In the genomic region with DNA sequence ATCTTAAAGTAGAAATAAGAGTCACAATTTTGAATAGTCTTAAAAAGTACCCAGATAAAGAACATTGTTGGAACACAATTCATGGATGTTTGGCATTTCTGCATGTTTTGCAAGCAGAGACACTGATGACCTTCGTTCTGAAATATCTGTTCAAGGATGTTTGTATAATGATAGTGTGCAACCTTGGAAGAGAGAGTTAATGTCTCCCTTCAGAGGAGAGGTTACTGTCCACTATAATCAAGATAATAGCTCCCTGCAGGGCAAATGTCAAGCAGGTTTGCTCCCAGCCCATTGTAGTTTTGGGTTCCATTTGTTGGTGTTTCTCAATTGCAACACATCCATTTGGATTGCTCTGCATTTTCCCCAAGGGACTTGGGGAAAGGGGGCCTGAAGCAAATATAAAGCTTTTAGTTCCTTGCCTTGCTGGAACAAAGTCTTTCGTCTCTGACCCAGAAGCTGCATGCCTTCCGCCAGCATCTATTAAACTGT, we compare ENCODE assay signal across 18 cellular contexts. TPM values are rescaled to one million over a fixed set of nuclear protein-coding genes. Genes with fewer than 3 reads are reported as not detected.
DNase-seq lines count a peak whose midpoint lies in the region; ATAC-seq and TF ChIP-seq lines count a peak whose summit lies in the region.
"Had no signal": no experiment of that assay in that cellular context is flagged by ENCODE, and none has a peak within 500 bp of the region (broad histone marks: within the 10 kb centered on the region; RNA-seq: fewer than 3 reads in every experiment).

No MANE protein-coding gene starts in this region.

- no peak overlapping the region for H3K23ac ChIP-seq in neuronal stem cell (ENCODE audit: low read depth, low read length, poor library complexity)

- no peak overlapping the region for H4K8ac ChIP-seq in neuronal stem cell (ENCODE audit: low read depth, low read length)

- TF ChIP-seq CTCF in fibroblast of the aortic adventitia (IDR thresholded peaks at IDR 0.05; ENCODE audit: insufficient read depth, low read length) (no peak), body of pancreas (IDR thresholded peaks at IDR 0.05) (no peak)

- peak; percentile 58 for DNase-seq in NCI-H146 (lab: John Stamatoyannopoulos, UW)
- peak; percentile 43 for DNase-seq in adipocyte (ENCODE audit: low read depth)
- DNase-seq in fibroblast of the aortic adventitia (ENCODE audit: low read depth): peak; percentile 45
- DNase-seq in neuronal stem cell (ENCODE audit: low spot score): no peak
- DNase-seq in body of pancreas: no peak
- DNase-seq in activated CD4-positive, CD25-positive, alpha-beta regulatory T cell treated with anti-CD3 and anti-CD28 coated beads, Interleukin-2, amount 50 U/mL, for 72 hours: no peak
- no peak for DNase-seq in stimulated activated naive CD4-positive, alpha-beta T cell treated with Interleukin-2 at 50 U/mL for 16 hours (lab: John Stamatoyannopoulos, UW)
- DNase-seq in Right ventricle myocardium inferior (ENCODE audit: missing footprints): no peak
- DNase-seq: activated CD4-positive, CD25-positive, alpha-beta regulatory T cell; activated CD8-positive, alpha-beta memory T cell treated with anti-CD3 and anti-CD28 coated beads for 24 hours; activated T-cell treated with anti-CD3 and anti-CD28 coated beads, Interleukin-2, amount 50 U/mL, for 72 hours; immature natural killer cell; NCI-H1048; NCI-H2107; NCI-H774; PC-9; stimulated activated CD4-positive, alpha-beta T cell treated with anti-CD3 and anti-CD28 coated beads, Interleukin-4, amount 100 ng/mL, for 4 hours; T1000 had no signal

- H3K27ac ChIP-seq in neuronal stem cell (replicated peaks; ENCODE audit: low read length): no peak overlapping the region
- H3K27ac ChIP-seq in body of pancreas: no peak overlapping the region
- H3K27ac ChIP-seq: PC-9 had no signal

- H3K27me3 ChIP-seq in adipocyte (replicated peaks; ENCODE audit: control insufficient read depth, insufficient read depth, low read length): no peaks in the 10 kb centered on the region
- no peaks in the 10 kb centered on the region for H3K27me3 ChIP-seq in neuronal stem cell (ENCODE audit: control insufficient read depth in 3 of 3, insufficient read depth in 3 of 3, low read depth in 1 of 3, low read length in 3 of 3)
- H3K27me3 ChIP-seq in body of pancreas: no peaks in the 10 kb centered on the region

- H3K4ac ChIP-seq in neuronal stem cell (ENCODE audit: low read length): no peak overlapping the region

- H3K4me3 ChIP-seq in adipocyte (ENCODE audit: low read length) (peak overlapping the region; percentile 51), fibroblast of the aortic adventitia (ENCODE audit: low read depth, low read length) (no peak overlapping the region), neuronal stem cell (ENCODE audit: low read length in 2 of 2) (peak overlapping the region in 1 of 2 donors; percentile 5), body of pancreas (no peak overlapping the region)
- H3K4me3 ChIP-seq: PC-9 had no signal

- H3K9ac ChIP-seq in adipocyte (ENCODE audit: low read length) (peak overlapping the region; percentile 1), neuronal stem cell (ENCODE audit: low read depth, low read length, poor library complexity) (no peak overlapping the region)

- H2BK5ac ChIP-seq in neuronal stem cell (ENCODE audit: low read length): no peak overlapping the region

- H3K9me3 ChIP-seq in adipocyte (ENCODE audit: control insufficient read depth, low read length) (no peaks in the 10 kb centered on the region), neuronal stem cell (replicated peaks in 1 of 2; ENCODE audit: control insufficient read depth in 2 of 2, insufficient read depth in 1 of 2, low read depth in 1 of 2, low read length in 2 of 2) (no peaks in the 10 kb centered on the region), body of pancreas (no peaks in the 10 kb centered on the region)

- no CpG with 5 or more reads among the region's 3 CpGs for WGBS in neuronal stem cell (ENCODE audit: extremely low coverage in 2 of 2, insufficient read length in 2 of 2, insufficient replicate concordance in 1 of 2), 2 donors
- 68 to 71% methylated on average over 3 of the region's 3 CpGs for WGBS in body of pancreas, 2 donors

- no peaks in the 10 kb centered on the region for H3K36me3 ChIP-seq in adipocyte (ENCODE audit: control insufficient read depth, insufficient read depth, low read length, severe bottlenecking)
- no peaks in the 10 kb centered on the region for H3K36me3 ChIP-seq in neuronal stem cell (replicated peaks in 1 of 2; ENCODE audit: control insufficient read depth in 2 of 2, insufficient read depth in 2 of 2, low read length in 2 of 2)
- H3K36me3 ChIP-seq in body of pancreas (replicated peaks in 1 of 2; ENCODE audit: insufficient read depth in 1 of 2, low read depth in 2 of 2): no peaks in the 10 kb centered on the region

- intact Hi-C loops in body of pancreas (cut with DNase I): no loop called here
- intact Hi-C loops in Right ventricle myocardium inferior (cut with DNase I): loop anchor here (10.0 kb wide), 1 partner anchor 815 kb away; no protein-coding TSS in a partner anchor

- no peak overlapping the region for H2BK12ac ChIP-seq in neuronal stem cell (ENCODE audit: low read length)

- peak overlapping the region; percentile 37 for H2AFZ ChIP-seq in neuronal stem cell (ENCODE audit: low read length)
- H2AFZ ChIP-seq: PC-9 had no signal

- no peak overlapping the region for H3K14ac ChIP-seq in neuronal stem cell (ENCODE audit: low read length)

- no peak overlapping the region for H2BK120ac ChIP-seq in neuronal stem cell (ENCODE audit: low read depth, low read length)

- no peak overlapping the region for H2BK15ac ChIP-seq in neuronal stem cell (ENCODE audit: low read length)

- ATAC-seq in body of pancreas (no peak), Right ventricle myocardium inferior (no peak)
- ATAC-seq: activated T-cell treated with anti-CD3 and anti-CD28 coated beads, Interleukin-2, amount 50 U/mL, for 72 hours had no signal

- H3K18ac ChIP-seq in neuronal stem cell (ENCODE audit: low read length): no peak overlapping the region

- no peak overlapping the region for H3K4me2 ChIP-seq in neuronal stem cell (ENCODE audit: insufficient read depth, low read length, poor library complexity, severe bottlenecking)
- H3K4me2 ChIP-seq: PC-9 had no signal

- peaks cover 22% of the 10 kb centered on the region for H3K4me1 ChIP-seq in adipocyte (ENCODE audit: control insufficient read depth, insufficient read depth, low read length)
- H3K4me1 ChIP-seq in neuronal stem cell (ENCODE audit: control insufficient read depth in 2 of 2, insufficient read depth in 1 of 2, low read depth in 1 of 2, low read length in 2 of 2): peaks cover 8 to 12% of the 10 kb centered on the region in 2 donors
- H3K4me1 ChIP-seq in body of pancreas: no peaks in the 10 kb centered on the region

- H3K79me1 ChIP-seq in neuronal stem cell (ENCODE audit: low read depth, low read length): no peaks in the 10 kb centered on the region

- TF ChIP-seq POLR2A in body of pancreas (IDR thresholded peaks at IDR 0.05): no peak

- no peak overlapping the region for H2AK5ac ChIP-seq in neuronal stem cell (ENCODE audit: low read depth, low read length)

- H4K91ac ChIP-seq in neuronal stem cell (ENCODE audit: low read depth, low read length, poor library complexity): no peak overlapping the region

RNA-seq across cellular contexts. Expression of a gene that starts 45.2 kb away (rescaled TPM):
- total RNA-seq in fibroblast of the aortic adventitia (ENCODE audit: low replicate concordance) (4,453 and 32,213 TPM in 2 replicates), body of pancreas (100 to 1,000 TPM in 1 of 2 donors, 10 to 100 TPM in 1; 54.0 to 107 TPM), Right ventricle myocardium inferior (96.6 TPM)
- polyA plus RNA-seq in neuronal stem cell (2013, experiment 1 of 2): 40.8 TPM
- 39.1 TPM for polyA plus RNA-seq in neuronal stem cell (2013, experiment 2 of 2)
- total RNA-seq: PC-9 had no signal
- polyA plus RNA-seq: immature natural killer cell had no signal

Comparison
In these comparisons a context has a peak if more than half of its experiments do, and no peak if none do; other contexts are left out.
1. DNase-seq: peak in NCI-H146 (single experiment), adipocyte (single experiment) and fibroblast of the aortic adventitia (single experiment); none in neuronal stem cell (single experiment), body of pancreas (0 of 4), activated CD4-positive, CD25-positive, alpha-beta regulatory T cell treated with anti-CD3 and anti-CD28 coated beads, Interleukin-2, amount 50 U/mL, for 72 hours (single experiment), stimulated activated naive CD4-positive, alpha-beta T cell treated with Interleukin-2 at 50 U/mL for 16 hours (single experiment) and Right ventricle myocardium inferior (single experiment).
2. RNA of a gene that starts 45.2 kb away (total RNA-seq): 4,453 to 32,213 TPM in fibroblast of the aortic adventitia; 54.0 to 107 TPM in body of pancreas and 96.6 TPM in Right ventricle myocardium inferior (single experiment); every median in the first group is over 10 times any median in the second.